ENCODE assay signal across 22 cellular contexts in the genomic region with DNA sequence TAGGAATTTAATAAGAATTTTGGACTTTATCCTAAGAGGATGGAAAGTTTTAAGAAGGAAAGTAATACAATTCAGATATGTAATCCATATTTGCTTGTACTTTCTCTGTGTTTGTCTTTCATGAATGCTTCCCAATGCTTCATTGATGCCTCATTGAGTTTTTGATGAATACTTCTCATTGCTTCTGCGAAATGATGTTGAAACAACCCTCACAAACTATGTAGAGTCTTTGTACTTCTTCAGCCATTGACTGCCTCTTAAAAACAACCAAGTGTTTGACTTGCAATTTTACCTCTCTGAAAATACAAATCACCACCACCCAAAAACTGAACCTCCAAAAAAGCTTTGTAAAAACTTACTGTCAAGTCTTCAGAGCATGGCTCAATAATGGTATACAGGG.
"Had no signal": no experiment of that assay in that cellular context is flagged by ENCODE, and none has a peak within 500 bp of the region (broad histone marks: within the 10 kb centered on the region; RNA-seq: fewer than 3 reads in every experiment).

No MANE protein-coding gene starts in this region.

- H3K4me2 ChIP-seq: SK-N-SH had no signal

- H3K9me3 ChIP-seq: MG63, SK-N-SH had no signal

- H3K27ac ChIP-seq: RWPE1 had no signal

- H3K4me3 ChIP-seq: MG63 had no signal

- ATAC-seq: HepG2 had no signal

- H3K9ac ChIP-seq: SK-N-SH had no signal

- DNase-seq: IMR-90, Karpas-422, KG1, MG63, NCI-H1092, NCI-H1105 treated with DMSO at 0.1 percent for 48 hours, NCI-H1417 treated with DMSO at 0.1 percent for 48 hours, NCI-H146, NCI-H1694 treated with DMSO at 0.1 percent for 48 hours, NCI-H1930, NCI-H2081, NCI-H2107, NCI-H2227 treated with DMSO at 0.1 percent for 48 hours, NCI-H446 treated with DMSO at 0.1 percent for 48 hours, NCI-H524 treated with DMSO at 0.1 percent for 48 hours, NCI-H69, NCI-H774, SHP77, SK-N-SH, SW 1271 had no signal

- H3K36me3 ChIP-seq: MG63 had no signal

- H3K27me3 ChIP-seq: MG63 had no signal
